8 cellular contexts compared by ENCODE assay signal in the genomic region with DNA sequence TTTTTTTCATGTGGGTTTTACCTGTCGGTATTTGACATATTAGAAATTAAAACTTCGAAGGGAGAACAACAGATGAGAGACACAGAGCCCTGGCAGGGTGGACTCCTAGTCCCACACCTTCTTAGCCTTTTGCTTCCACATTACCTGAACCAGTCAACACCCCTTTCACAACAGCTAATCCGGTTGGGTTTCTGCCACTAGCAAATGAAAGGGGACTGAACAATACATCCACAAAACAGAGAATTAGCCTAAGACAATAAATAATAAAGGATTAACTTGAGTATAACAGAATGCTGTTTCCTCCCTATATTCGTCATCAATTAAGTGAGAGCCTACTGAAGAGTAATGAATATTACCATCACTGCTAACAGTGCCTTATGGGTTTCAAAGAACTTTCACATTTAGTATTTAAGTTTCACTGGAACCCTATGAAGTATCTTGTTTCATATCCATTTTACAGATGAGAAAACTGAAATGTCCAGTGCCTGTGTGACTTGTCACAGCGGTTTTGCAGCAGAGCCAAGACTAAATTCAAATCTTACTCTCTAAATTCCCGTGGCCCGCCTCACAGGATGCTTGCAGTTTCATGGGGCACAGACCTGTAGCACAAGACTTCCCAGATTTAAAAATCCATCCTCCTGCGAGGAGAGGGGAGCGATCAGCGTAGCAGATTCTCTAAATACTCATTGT. TPM values are rescaled to one million over a fixed set of nuclear protein-coding genes. Genes with fewer than 3 reads are reported as not detected.
DNase-seq lines count a peak whose midpoint lies in the region; ATAC-seq and TF ChIP-seq lines count a peak whose summit lies in the region.

No MANE protein-coding gene starts in this region.

- no peaks in the 10 kb centered on the region for H3K36me3 ChIP-seq in WERI-Rb-1

- H2AFZ ChIP-seq in H9 (ENCODE audit: low read length): no peak overlapping the region

- H3K4me3 ChIP-seq in WERI-Rb-1 (ENCODE audit: low read depth, low read length): peak overlapping the region; percentile 90

- H3K9me3 Mint-ChIP-seq in H9 (no peaks in the 10 kb centered on the region), glutamatergic neuron (ENCODE audit: unreplicated experiment) (no peaks in the 10 kb centered on the region)

- H2BK5ac ChIP-seq in H9 (ENCODE audit: insufficient read length, low read length): no peak overlapping the region

- H3K18ac ChIP-seq in H9 (ENCODE audit: insufficient read length, low read depth, low read length): no peak overlapping the region

- H2AK5ac ChIP-seq in H9 (ENCODE audit: insufficient read length, low read length): no peak overlapping the region

- H3K4ac ChIP-seq in H9 (ENCODE audit: low read depth, low read length): no peak overlapping the region

- H2BK12ac ChIP-seq in H9 (ENCODE audit: insufficient read length, low read depth, low read length): no peak overlapping the region

- H3K27ac Mint-ChIP-seq in H9: peak overlapping the region; percentile 94 to 97 (median 97); a peak in 6 of 7 replicates
- peak overlapping the region; percentile 94 for H3K27ac Mint-ChIP-seq in glutamatergic neuron (ENCODE audit: unreplicated experiment)

- H2BK120ac ChIP-seq in H9 (ENCODE audit: low read depth, low read length, poor library complexity, severe bottlenecking): no peak overlapping the region

- TF ChIP-seq CTCF in H9 (conservative IDR thresholded peaks at IDR 0.05) (no peak), WERI-Rb-1 (IDR thresholded peaks at IDR 0.05; ENCODE audit: low read depth, low read length) (no peak), glutamatergic neuron (IDR thresholded peaks at IDR 0.05; ENCODE audit: partially characterized antibody, unreplicated experiment) (no peak)

- no peaks in the 10 kb centered on the region for H3K27me3 Mint-ChIP-seq in H9 (ENCODE audit: low read depth)
- H3K27me3 Mint-ChIP-seq in glutamatergic neuron (ENCODE audit: unreplicated experiment): peaks cover 7% of the 10 kb centered on the region

- no CpG with 5 or more reads among the region's 10 CpGs for WGBS in H9 (ENCODE audit: extremely low coverage, insufficient read length, low lambda C conversion rate)

- H3T11ph ChIP-seq in H9 (ENCODE audit: low read length): no peak overlapping the region

- no peaks in the 10 kb centered on the region for H4K20me1 ChIP-seq in H9 (ENCODE audit: control insufficient read depth, insufficient read depth, insufficient read length)

- no peak overlapping the region for H4K8ac ChIP-seq in H9 (replicated peaks; ENCODE audit: insufficient read length, low read depth, low read length)

- H3K14ac ChIP-seq in H9 (ENCODE audit: insufficient read depth, low read length): peak overlapping the region; percentile 25; the same call in 1 of the 2 replicates

- peaks cover 32 to 34% of the 10 kb centered on the region in 2 experiments for H3K4me1 Mint-ChIP-seq in H9
- peaks cover 32% of the 10 kb centered on the region for H3K4me1 Mint-ChIP-seq in glutamatergic neuron (ENCODE audit: low read depth, unreplicated experiment)

- peaks cover 7% of the 10 kb centered on the region for H3K23me2 ChIP-seq in H9 (ENCODE audit: insufficient read length, low read depth, low read length, poor library complexity, severe bottlenecking)

- H3K9me3 ChIP-seq in H9 (ENCODE audit: control insufficient read depth, low read depth, low read length) (no peaks in the 10 kb centered on the region), WERI-Rb-1 (ENCODE audit: severe bottlenecking) (no peaks in the 10 kb centered on the region)

- DNase-seq in H9 (no peak), WERI-Rb-1 (no peak), glutamatergic neuron (no peak), NCI-H2227 treated with DMSO at 0.1 percent for 48 hours (lab: John Stamatoyannopoulos, UW) (no peak), left lobe of liver (ENCODE audit: low spot score) (no peak), middle frontal gyrus (ENCODE audit: extremely low spot score, low spot score) (no peak), NCI-H187 (lab: John Stamatoyannopoulos, UW) (no peak)
- peak; percentile 40 for DNase-seq in stimulated activated CD4-positive, alpha-beta T cell treated with anti-CD3 and anti-CD28 coated beads, Interleukin-4, amount 100 ng/mL, for 24 hours

- no peak overlapping the region for H2BK20ac ChIP-seq in H9 (ENCODE audit: low read depth, low read length, poor library complexity, severe bottlenecking)

- H3K79me1 ChIP-seq in H9 (ENCODE audit: insufficient read depth, low read depth, low read length, poor library complexity, severe bottlenecking): no peaks in the 10 kb centered on the region

- H3K4me3 Mint-ChIP-seq in H9 (peak overlapping the region; percentile 89 to 91), glutamatergic neuron (ENCODE audit: unreplicated experiment) (peak overlapping the region; percentile 91)

- no peaks in the 10 kb centered on the region for H3K4me1 ChIP-seq in H9 (ENCODE audit: insufficient read depth, low read length)

- H4K91ac ChIP-seq in H9 (ENCODE audit: insufficient read length, low read depth, low read length): no peak overlapping the region

- H3K23ac ChIP-seq in H9 (ENCODE audit: insufficient read length, low read depth, low read length): no peak overlapping the region

- no peak overlapping the region for H4K5ac ChIP-seq in H9 (ENCODE audit: insufficient read length, low read depth, low read length)

- no peak for ATAC-seq in left lobe of liver

- H3K27ac ChIP-seq in H9 (ENCODE audit: insufficient read length, low read depth, low read length): no peak overlapping the region
- peak overlapping the region; percentile 66 for H3K27ac ChIP-seq in WERI-Rb-1

- peaks cover 11% of the 10 kb centered on the region; the same call in 1 of the 2 replicates for H3K79me2 ChIP-seq in H9 (ENCODE audit: insufficient read depth, low read length)

- H3K4me2 ChIP-seq in H9 (ENCODE audit: insufficient read depth, insufficient read length, low read length): peak overlapping the region; percentile 48

- H3K27me3 ChIP-seq in H9 (ENCODE audit: insufficient read depth, low read length): no peaks in the 10 kb centered on the region
- H3K27me3 ChIP-seq in WERI-Rb-1 (ENCODE audit: insufficient read depth, low read depth, severe bottlenecking): no peaks in the 10 kb centered on the region

- H2BK15ac ChIP-seq in H9 (ENCODE audit: low read depth, low read length): no peak overlapping the region

- no peak overlapping the region for H3K56ac ChIP-seq in H9 (ENCODE audit: insufficient read length, low read depth, low read length)

- H3K9ac ChIP-seq in H9 (ENCODE audit: extremely low read depth, insufficient read length, low read length): peak overlapping the region; percentile 48

- H3K36me3 Mint-ChIP-seq in H9 (ENCODE audit: insufficient read depth in 1 of 3, low read depth in 3 of 3) (no peaks in the 10 kb centered on the region), glutamatergic neuron (ENCODE audit: unreplicated experiment) (no peaks in the 10 kb centered on the region)

RNA-seq across cellular contexts. Expression of a gene that starts 1.0 kb away (rescaled TPM):
- 32.2 and 33.8 TPM in 2 replicates for total RNA-seq in H9 (2021)
- total RNA-seq in glutamatergic neuron (ENCODE audit: unreplicated experiment): 70.4 TPM
- 6.8 TPM for total RNA-seq in left lobe of liver

RNA-seq across cellular contexts. Expression of a gene that starts 31.1 kb away (rescaled TPM):
- total RNA-seq in H9 (2021) (180 and 194 TPM in 2 replicates), glutamatergic neuron (ENCODE audit: unreplicated experiment) (128 TPM), left lobe of liver (54.6 TPM)
